ENCODE assay signal across 8 cellular contexts in the genomic region with DNA sequence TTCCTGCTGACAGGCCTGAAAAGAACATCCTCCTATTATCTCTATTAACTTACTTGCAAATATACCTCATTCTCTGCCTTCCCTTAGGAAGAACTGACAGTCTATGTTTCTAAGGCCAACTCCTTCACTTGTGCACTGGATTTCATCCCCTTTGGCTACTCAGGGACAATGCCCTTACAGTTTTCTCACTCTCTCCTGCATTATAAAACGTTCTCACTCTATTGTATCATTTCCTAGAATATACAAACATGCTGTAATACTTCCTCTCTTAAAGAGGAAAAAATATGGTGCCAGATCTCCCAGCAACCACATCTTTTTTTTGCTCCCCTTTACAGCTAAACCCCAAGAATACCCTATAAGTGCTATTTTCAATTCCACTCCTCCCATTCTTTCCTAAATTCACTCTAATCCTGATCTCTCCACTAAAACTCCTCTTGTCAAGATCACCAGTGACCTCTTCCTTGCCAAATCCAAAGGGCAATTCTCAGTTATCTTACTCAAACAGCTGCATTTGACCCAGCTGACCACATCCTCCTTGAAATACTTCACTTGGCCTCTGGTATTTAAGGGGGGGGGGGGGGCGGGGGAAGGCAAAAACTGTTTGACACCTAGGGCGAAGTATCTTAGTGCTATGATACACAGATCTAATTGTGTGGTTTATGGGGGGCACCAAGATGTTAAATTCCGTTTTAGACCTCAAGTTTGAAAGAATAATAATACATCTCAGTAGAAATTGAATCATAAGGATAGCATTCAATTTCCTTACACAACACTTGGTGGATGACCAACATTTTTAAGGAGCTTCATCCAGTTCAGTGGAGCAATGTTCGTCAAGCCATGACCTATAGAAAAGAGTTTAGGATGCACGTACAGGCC. TPM values are rescaled to one million over a fixed set of nuclear protein-coding genes. Genes with fewer than 3 reads are reported as not detected.
DNase-seq lines count a peak whose midpoint lies in the region; ATAC-seq, FAIRE-seq and TF ChIP-seq lines count a peak whose summit lies in the region.

No MANE protein-coding gene starts in this region.

- peaks cover 10% of the 10 kb centered on the region for H3K36me3 ChIP-seq in CD4-positive, CD25-positive, alpha-beta regulatory T cell (ENCODE audit: control insufficient read depth, insufficient read depth, low read length)
- H3K36me3 ChIP-seq in kidney (ENCODE audit: control insufficient read depth in 1 of 2, insufficient read depth in 2 of 2, low read length in 2 of 2) = peaks cover 0 to 2% of the 10 kb centered on the region in 2 donors
- H3K36me3 ChIP-seq in aorta (ENCODE audit: control insufficient read depth in 1 of 2, insufficient read depth in 2 of 2, low read length in 1 of 2) = no peaks in the 10 kb centered on the region

- peaks cover 28 to 52% (median 42%) of the 10 kb centered on the region in 4 donors for H3K4me1 Mint-ChIP-seq in CD4-positive, CD25-positive, alpha-beta regulatory T cell
- peaks cover 45% of the 10 kb centered on the region for H3K4me1 Mint-ChIP-seq in activated CD4-positive, alpha-beta memory T cell treated with anti-CD3 and anti-CD28 coated beads, Interleukin-2, amount 10 ng/mL, durations not matched to agents 7 days and 5 days

- H3K27ac Mint-ChIP-seq in CD4-positive, CD25-positive, alpha-beta regulatory T cell = no peak overlapping the region
- H3K27ac Mint-ChIP-seq in activated CD4-positive, alpha-beta memory T cell treated with anti-CD3 and anti-CD28 coated beads, Interleukin-2, amount 10 ng/mL, durations not matched to agents 7 days and 5 days = no peak overlapping the region
- no peak overlapping the region for H3K27ac Mint-ChIP-seq in activated naive CD4-positive, alpha-beta T cell treated with anti-CD3 and anti-CD28 coated beads, Interleukin-2, amount 50 U/mL, for 72 hours

- H3K27me3 Mint-ChIP-seq in CD4-positive, CD25-positive, alpha-beta regulatory T cell = no peaks in the 10 kb centered on the region
- H3K27me3 Mint-ChIP-seq in activated CD4-positive, alpha-beta memory T cell treated with anti-CD3 and anti-CD28 coated beads, Interleukin-2, amount 10 ng/mL, durations not matched to agents 7 days and 5 days = no peaks in the 10 kb centered on the region

- no peaks in the 10 kb centered on the region for H3K9me3 Mint-ChIP-seq in CD4-positive, CD25-positive, alpha-beta regulatory T cell
- H3K9me3 Mint-ChIP-seq in activated CD4-positive, alpha-beta memory T cell treated with anti-CD3 and anti-CD28 coated beads, Interleukin-2, amount 10 ng/mL, durations not matched to agents 7 days and 5 days = peaks cover 2% of the 10 kb centered on the region
- no peaks in the 10 kb centered on the region for H3K9me3 Mint-ChIP-seq in activated naive CD4-positive, alpha-beta T cell treated with anti-CD3 and anti-CD28 coated beads, Interleukin-2, amount 50 U/mL, for 72 hours

- peak overlapping the region in 1 of 2 donors; percentile 88 for H3K9ac ChIP-seq in kidney (ENCODE audit: low read length in 2 of 2)

- H3K27ac ChIP-seq in CD4-positive, CD25-positive, alpha-beta regulatory T cell (ENCODE audit: insufficient read depth, low read length, poor library complexity, severe bottlenecking) = peak overlapping the region; percentile 99
- H3K27ac ChIP-seq in kidney (ENCODE audit: low read depth in 2 of 2, low read length in 2 of 2) (peak overlapping the region; percentile 14 to 61), aorta (ENCODE audit: low read depth in 1 of 2, low read length in 2 of 2) (no peak overlapping the region)

- CTCF ChIA-PET in activated CD4-positive, alpha-beta memory T cell treated with anti-CD3 and anti-CD28 coated beads, Interleukin-2, amount 10 ng/mL, durations not matched to agents 7 days and 5 days (lab: Charles Lee) = interaction anchor here (1.1 kb wide), 1 partner anchor 211 kb away, joined by 8 read pairs; the partner anchor contains the start of gene USO1

- H3K4me1 ChIP-seq in CD4-positive, CD25-positive, alpha-beta regulatory T cell (ENCODE audit: control insufficient read depth, insufficient read depth, low read length, poor library complexity, severe bottlenecking) = peaks cover 74% of the 10 kb centered on the region
- peaks cover 11 to 23% of the 10 kb centered on the region in 2 donors for H3K4me1 ChIP-seq in kidney (ENCODE audit: control insufficient read depth in 1 of 2, insufficient read depth in 1 of 2, low read depth in 1 of 2, low read length in 2 of 2)
- peaks cover 7 to 9% of the 10 kb centered on the region in 2 donors for H3K4me1 ChIP-seq in aorta (ENCODE audit: control insufficient read depth in 1 of 2, insufficient read depth in 2 of 2, low read length in 2 of 2)

- no peak for FAIRE-seq in kidney (lab: Jason Lieb, UNC)

- no peak for TF ChIP-seq CTCF in kidney (IDR thresholded peaks at IDR 0.05; ENCODE audit: borderline replicate concordance, extremely low read depth, insufficient read depth)

- peak overlapping the region; percentile 100 for H3K4me3 ChIP-seq in CD4-positive, CD25-positive, alpha-beta regulatory T cell (ENCODE audit: low read depth, low read length)
- H3K4me3 ChIP-seq in kidney (ENCODE audit: low read length in 2 of 2) (peak overlapping the region; percentile 84 to 97), aorta (ENCODE audit: low read length in 2 of 2) (peak overlapping the region; percentile 99 to 100)

- POLR2A ChIA-PET in activated CD4-positive, alpha-beta memory T cell treated with anti-CD3 and anti-CD28 coated beads, Interleukin-2, amount 10 ng/mL, durations not matched to agents 7 days and 5 days (lab: Charles Lee) = interaction anchor here (0.7 to 4.8 kb wide), 12 partner anchors 14 to 215 kb away, joined by 3 to 75 read pairs (median 8); partner anchors contain the start of genes ODAPH and USO1

- H3K27me3 ChIP-seq in CD4-positive, CD25-positive, alpha-beta regulatory T cell (ENCODE audit: control insufficient read depth, insufficient read depth, low read length) = no peaks in the 10 kb centered on the region
- H3K27me3 ChIP-seq in aorta (ENCODE audit: control insufficient read depth in 1 of 2, insufficient read depth in 2 of 2, low read length in 1 of 2) = no peaks in the 10 kb centered on the region

- WGBS in aorta, 2 donors = 29 to 53% methylated on average over 6 of the region's 6 CpGs

- H3K9me3 ChIP-seq in CD4-positive, CD25-positive, alpha-beta regulatory T cell (ENCODE audit: control insufficient read depth in 2 of 2, low read length in 2 of 2) = no peaks in the 10 kb centered on the region
- H3K9me3 ChIP-seq in kidney (ENCODE audit: control insufficient read depth in 1 of 2, low read length in 2 of 2) (no peaks in the 10 kb centered on the region), aorta (ENCODE audit: control insufficient read depth, low read length) (no peaks in the 10 kb centered on the region)

- DNase-seq in CD4-positive, CD25-positive, alpha-beta regulatory T cell = peak in 1 of 3 donors; percentile 39
- DNase-seq in HK-2 (ENCODE audit: unreplicated experiment) = peak; percentile 35
- DNase-seq in activated CD4-positive, alpha-beta memory T cell treated with anti-CD3 and anti-CD28 coated beads, Interleukin-2, amount 10 ng/mL, durations not matched to agents 7 days and 5 days = peak; percentile 26
- no peak for DNase-seq in kidney
- no peak for DNase-seq in aorta
- DNase-seq in stimulated activated CD4-positive, alpha-beta T cell treated with anti-CD3 and anti-CD28 coated beads, Interleukin-2, amount 100 ng/mL, for 48 hours = no peak
- no peak for DNase-seq in activated naive CD4-positive, alpha-beta T cell treated with anti-CD3 and anti-CD28 coated beads, Interleukin-2, amount 50 U/mL, for 72 hours (ENCODE audit: low spot score in 2 of 2)
- DNase-seq in NCI-H2107 treated with DMSO at 0.1 percent for 48 hours (lab: John Stamatoyannopoulos, UW; ENCODE audit: unreplicated experiment) = no peak

- H3K36me3 Mint-ChIP-seq in CD4-positive, CD25-positive, alpha-beta regulatory T cell = peaks cover 7% of the 10 kb centered on the region
- H3K36me3 Mint-ChIP-seq in activated CD4-positive, alpha-beta memory T cell treated with anti-CD3 and anti-CD28 coated beads, Interleukin-2, amount 10 ng/mL, durations not matched to agents 7 days and 5 days (ENCODE audit: low read depth) = peaks cover 39% of the 10 kb centered on the region
- H3K36me3 Mint-ChIP-seq in activated naive CD4-positive, alpha-beta T cell treated with anti-CD3 and anti-CD28 coated beads, Interleukin-2, amount 50 U/mL, for 72 hours = peaks cover 16 to 25% of the 10 kb centered on the region in 2 donors

- intact Hi-C loops in kidney (cut with DNase I) = no loop called here
- intact Hi-C loops in aorta (cut with DNase I) = no loop called here

- no peak for ATAC-seq in CD4-positive, CD25-positive, alpha-beta regulatory T cell (ENCODE audit: low read depth in 2 of 2)
- ATAC-seq in aorta (ENCODE audit: low FRiP score) = no peak
- no peak for ATAC-seq in activated naive CD4-positive, alpha-beta T cell treated with anti-CD3 and anti-CD28 coated beads, Interleukin-2, amount 50 U/mL, for 72 hours

- peak overlapping the region in 1 of 4 donors; percentile 97 for H3K4me3 Mint-ChIP-seq in CD4-positive, CD25-positive, alpha-beta regulatory T cell
- no peak overlapping the region for H3K4me3 Mint-ChIP-seq in activated CD4-positive, alpha-beta memory T cell treated with anti-CD3 and anti-CD28 coated beads, Interleukin-2, amount 10 ng/mL, durations not matched to agents 7 days and 5 days

RNA-seq across cellular contexts. Expression of gene RCHY1, which starts 1.6 kb away (rescaled TPM):
- total RNA-seq in CD4-positive, CD25-positive, alpha-beta regulatory T cell = 45.4 TPM
- 10 to 100 TPM; 38.0 to 47.9 (median 43.5) TPM for polyA plus RNA-seq in CD4-positive, CD25-positive, alpha-beta regulatory T cell
- total RNA-seq in activated CD4-positive, alpha-beta memory T cell treated with anti-CD3 and anti-CD28 coated beads, Interleukin-2, amount 10 ng/mL, durations not matched to agents 7 days and 5 days = 10 to 100 TPM; 35.6 to 35.7 TPM
- total RNA-seq in kidney (40.2 TPM), aorta (10 to 100 TPM; 30.0 to 33.5 TPM)
- polyA plus RNA-seq in kidney (ENCODE audit: insufficient read depth, low read depth, low replicate concordance) (27.8 TPM), aorta (10 to 100 TPM; 19.9 to 28.5 TPM)
- 10 to 100 TPM; 33.3 to 35.5 TPM for total RNA-seq in activated naive CD4-positive, alpha-beta T cell treated with anti-CD3 and anti-CD28 coated beads, Interleukin-2, amount 50 U/mL, for 72 hours

RNA-seq across cellular contexts. Expression of gene THAP6, which starts 1.7 kb away (rescaled TPM):
- total RNA-seq in CD4-positive, CD25-positive, alpha-beta regulatory T cell = 29.1 TPM
- 10 to 100 TPM; 15.7 to 21.3 (median 19.0) TPM for polyA plus RNA-seq in CD4-positive, CD25-positive, alpha-beta regulatory T cell
- 10 to 100 TPM; 25.3 to 26.6 TPM for total RNA-seq in activated CD4-positive, alpha-beta memory T cell treated with anti-CD3 and anti-CD28 coated beads, Interleukin-2, amount 10 ng/mL, durations not matched to agents 7 days and 5 days
- total RNA-seq in kidney = 22.1 TPM
- 6.4 TPM for polyA plus RNA-seq in kidney (ENCODE audit: insufficient read depth, low read depth, low replicate concordance)
- total RNA-seq in aorta = 10 to 100 TPM; 21.2 to 28.0 TPM
- polyA plus RNA-seq in aorta = 10 to 100 TPM in 1 of 2 donors, 1 to 10 TPM in 1; 9.2 to 10.5 TPM
- 10 to 100 TPM; 18.9 to 20.8 TPM for total RNA-seq in activated naive CD4-positive, alpha-beta T cell treated with anti-CD3 and anti-CD28 coated beads, Interleukin-2, amount 50 U/mL, for 72 hours

RNA-seq across cellular contexts. Expression of gene ODAPH, which starts 43.3 kb away (rescaled TPM):
- total RNA-seq in CD4-positive, CD25-positive, alpha-beta regulatory T cell = not detected
- polyA plus RNA-seq in CD4-positive, CD25-positive, alpha-beta regulatory T cell = not detected
- total RNA-seq in activated CD4-positive, alpha-beta memory T cell treated with anti-CD3 and anti-CD28 coated beads, Interleukin-2, amount 10 ng/mL, durations not matched to agents 7 days and 5 days = 1 to 10 TPM; 1.9 to 3.5 TPM
- total RNA-seq in kidney (not detected), aorta (not detected)
- polyA plus RNA-seq in kidney (ENCODE audit: insufficient read depth, low read depth, low replicate concordance) (not detected), aorta (not detected)
- total RNA-seq in activated naive CD4-positive, alpha-beta T cell treated with anti-CD3 and anti-CD28 coated beads, Interleukin-2, amount 50 U/mL, for 72 hours = not detected

Comparison
In these comparisons a context has a peak if more than half of its experiments do, and no peak if none do; other contexts are left out.
1. DNase-seq: peak in HK-2 (single experiment) and activated CD4-positive, alpha-beta memory T cell treated with anti-CD3 and anti-CD28 coated beads, Interleukin-2, amount 10 ng/mL, durations not matched to agents 7 days and 5 days (single experiment); none in kidney (single experiment), aorta (0 of 2), stimulated activated CD4-positive, alpha-beta T cell treated with anti-CD3 and anti-CD28 coated beads, Interleukin-2, amount 100 ng/mL, for 48 hours (0 of 2), activated naive CD4-positive, alpha-beta T cell treated with anti-CD3 and anti-CD28 coated beads, Interleukin-2, amount 50 U/mL, for 72 hours (0 of 2) and NCI-H2107 treated with DMSO at 0.1 percent for 48 hours (single experiment).
2. H3K27ac ChIP-seq: peak in CD4-positive, CD25-positive, alpha-beta regulatory T cell (single experiment) and kidney (2 of 2); none in aorta (0 of 2).
3. Peak in every context shown above with its lines, with median percentiles within 50 percentile points of each other: H3K4me3 ChIP-seq.